1 cellular context compared by ENCODE assay signal in genomic region chr4:7638984-7639789, GRCh38.
A peak's percentile ranks its signal among the peaks of the same experiment; 100 is the strongest.
TF ChIP-seq lines count a peak whose summit lies in the region.

No MANE protein-coding gene starts in this region.

TF ChIP-seq in HepG2, 621 proteins besides CTCF, POLR2A, EP300 and RAD21 (continued from another document and continues in another):
- TF ChIP-seq THAP9 (CRISPR knock-in tag; IDR thresholded peaks at IDR 0.05; ENCODE audit: borderline replicate concordance) = no peak; the same call in 1 of the 2 replicates
- TF ChIP-seq ONECUT2 (CRISPR knock-in tag; IDR thresholded peaks at IDR 0.05) = no peak
- TF ChIP-seq DMTF1 (CRISPR knock-in tag; IDR thresholded peaks at IDR 0.05) = no peak
- TF ChIP-seq NFRKB (IDR thresholded peaks at IDR 0.05) = no peak
- no peak for TF ChIP-seq ZNF775 (CRISPR knock-in tag; IDR thresholded peaks at IDR 0.05; ENCODE audit: borderline replicate concordance)
- TF ChIP-seq ZNF543 (CRISPR knock-in tag; IDR thresholded peaks at IDR 0.05) = 0 out of 2 replicates have a peak, but pooled peaks have one; percentile 44
- no peak for TF ChIP-seq TFDP1 (CRISPR knock-in tag; IDR thresholded peaks at IDR 0.05; ENCODE audit: borderline replicate concordance)
- TF ChIP-seq SMAD9 (CRISPR knock-in tag; IDR thresholded peaks at IDR 0.05) = no peak
- TF ChIP-seq ZNF850 (CRISPR knock-in tag; conservative IDR thresholded peaks at IDR 0.05) = no peak
- TF ChIP-seq ZNF10 (CRISPR knock-in tag; IDR thresholded peaks at IDR 0.05; ENCODE audit: borderline replicate concordance, low read depth) = no peak
- no peak for TF ChIP-seq ZNF619 (CRISPR knock-in tag; IDR thresholded peaks at IDR 0.05)
- TF ChIP-seq ZBTB7B (CRISPR knock-in tag; IDR thresholded peaks at IDR 0.05) = peak; percentile 65; the same call in 1 of the 2 replicates
- no peak for TF ChIP-seq ZNF335 (CRISPR knock-in tag; IDR thresholded peaks at IDR 0.05)
- TF ChIP-seq ZNF841 (CRISPR knock-in tag; IDR thresholded peaks at IDR 0.05; ENCODE audit: borderline replicate concordance) = no peak
- TF ChIP-seq ZNF276 (CRISPR knock-in tag; IDR thresholded peaks at IDR 0.05; ENCODE audit: low read depth) = no peak
- TF ChIP-seq FUBP1 (CRISPR knock-in tag; IDR thresholded peaks at IDR 0.05; ENCODE audit: borderline replicate concordance) = no peak
- no peak for TF ChIP-seq MLLT10 (CRISPR knock-in tag; IDR thresholded peaks at IDR 0.05)
- TF ChIP-seq RERE (CRISPR knock-in tag; IDR thresholded peaks at IDR 0.05; ENCODE audit: low read depth) = peak; percentile 61; the same call in 1 of the 2 replicates
- TF ChIP-seq MAX (IDR thresholded peaks at IDR 0.05) = no peak
- TF ChIP-seq POLR2AphosphoS5 (IDR thresholded peaks at IDR 0.05; ENCODE audit: low read depth, low read length) = no peak
- no peak for TF ChIP-seq PRMT3 (CRISPR knock-in tag; IDR thresholded peaks at IDR 0.05; ENCODE audit: borderline replicate concordance, low read depth)
- peak; percentile 90; the same call in 1 of the 2 replicates for TF ChIP-seq SPEN (CRISPR knock-in tag; IDR thresholded peaks at IDR 0.05; ENCODE audit: low read depth)
- TF ChIP-seq ZMYM2 (CRISPR knock-in tag; IDR thresholded peaks at IDR 0.05) = no peak
- TF ChIP-seq KDM3A (CRISPR knock-in tag; IDR thresholded peaks at IDR 0.05; ENCODE audit: low read depth) = no peak
- no peak for TF ChIP-seq TRIM22 (IDR thresholded peaks at IDR 0.05)
- no peak for TF ChIP-seq MAFK (conservative IDR thresholded peaks at IDR 0.05 in 1 of 2, IDR thresholded peaks at IDR 0.05 in 1 of 2; ENCODE audit: low read length in 2 of 2)
- peak; percentile 65 for TF ChIP-seq SALL1 (CRISPR knock-in tag; IDR thresholded peaks at IDR 0.05)
- TF ChIP-seq ZNF546 (CRISPR knock-in tag; conservative IDR thresholded peaks at IDR 0.05) = no peak
- TF ChIP-seq ZFYVE20 (CRISPR knock-in tag; IDR thresholded peaks at IDR 0.05; ENCODE audit: borderline replicate concordance, low read depth) = no peak
- TF ChIP-seq HNRNPUL1 (IDR thresholded peaks at IDR 0.05; ENCODE audit: low read depth, low read length) = no peak
- TF ChIP-seq NFKBIZ (CRISPR knock-in tag; IDR thresholded peaks at IDR 0.05) = no peak
- TF ChIP-seq ZNF605 (CRISPR knock-in tag; IDR thresholded peaks at IDR 0.05) = no peak
- TF ChIP-seq PCBP2 (optimal IDR thresholded peaks at IDR 0.05; ENCODE audit: low read depth, low read length, poor library complexity, severe bottlenecking) = no peak
- TF ChIP-seq DPF2 (CRISPR knock-in tag; IDR thresholded peaks at IDR 0.05; ENCODE audit: borderline replicate concordance, low read depth) = no peak
- peak; percentile 67; the same call in 1 of the 2 replicates for TF ChIP-seq TFAP4 (IDR thresholded peaks at IDR 0.05; ENCODE audit: borderline replicate concordance, low read depth)
- TF ChIP-seq NBN (conservative IDR thresholded peaks at IDR 0.05) = no peak
- TF ChIP-seq ZNF7 (CRISPR knock-in tag; IDR thresholded peaks at IDR 0.05) = no peak
- TF ChIP-seq KDM5B (CRISPR knock-in tag; IDR thresholded peaks at IDR 0.05; ENCODE audit: borderline replicate concordance) = no peak
- no peak for TF ChIP-seq MNT (IDR thresholded peaks at IDR 0.05)
- no peak for TF ChIP-seq ZFP82 (CRISPR knock-in tag; IDR thresholded peaks at IDR 0.05; ENCODE audit: borderline replicate concordance)
